Comparison of ENCODE assay signal across 20 cellular contexts in genomic region chr6:136520520-136520919, GRCh38. TPM values are rescaled to one million over a fixed set of nuclear protein-coding genes. Genes with fewer than 3 reads are reported as not detected.
DNase-seq lines count a peak whose midpoint lies in the region; ATAC-seq and TF ChIP-seq lines count a peak whose summit lies in the region.
"Had no signal": no experiment of that assay in that cellular context is flagged by ENCODE, and none has a peak within 500 bp of the region (broad histone marks: within the 10 kb centered on the region; RNA-seq: fewer than 3 reads in every experiment).

No MANE protein-coding gene starts in this region.

- H3K36me3 ChIP-seq in esophagus muscularis mucosa (no peaks in the 10 kb centered on the region), smooth muscle cell (ENCODE audit: low read depth) (no peaks in the 10 kb centered on the region)

- intact Hi-C loops in esophagus muscularis mucosa (cut with DNase I), result no loop called here

- 90% methylated on average over 3 of the region's 3 CpGs for WGBS in esophagus muscularis mucosa
- 92% methylated on average over 3 of the region's 3 CpGs for WGBS in smooth muscle cell (ENCODE audit: low lambda C conversion rate)

- ATAC-seq in GM21786 (IDR thresholded peaks at IDR 0.05; ENCODE audit: unreplicated experiment), result no peak
- ATAC-seq: Right ventricle myocardium inferior had no signal

- H2AFZ ChIP-seq in smooth muscle cell (ENCODE audit: low read depth), result no peak overlapping the region

- H3K4me3 ChIP-seq in esophagus muscularis mucosa (no peak overlapping the region), smooth muscle cell (no peak overlapping the region)
- H3K4me3 ChIP-seq: SK-N-MC had no signal

- in situ Hi-C loops in KBM-7 (cut with MboI; ENCODE audit: low pct_unique_long_range_greater_than_20kb, low sequenced_read_pairs), result no loop called here

- no peak overlapping the region for H3K4me2 ChIP-seq in smooth muscle cell

- peak; percentile 87 for DNase-seq in NCI-H69 (lab: John Stamatoyannopoulos, UW)
- DNase-seq in caudate nucleus (lab: John Stamatoyannopoulos, UW), result peak in 1 of 61 donors; percentile 18
- peak; percentile 37 for DNase-seq in esophagus muscularis mucosa (ENCODE audit: extremely low spot score)
- peak; percentile 17 for DNase-seq in retina
- DNase-seq in smooth muscle cell (lab: John Stamatoyannopoulos, UW; ENCODE audit: unreplicated experiment), result no peak
- DNase-seq in KBM-7, result no peak
- DNase-seq in osteocyte (ENCODE audit: extremely low spot score, unreplicated experiment), result no peak
- DNase-seq: Caco-2; CD4-positive, CD25-positive, alpha-beta regulatory T cell; EL; H7; Kasumi-1; MM.1S; NCI-H1105 treated with DMSO at 0.1 percent for 48 hours; NCI-H1694 treated with DMSO at 0.1 percent for 48 hours; NCI-H446 treated with DMSO at 0.1 percent for 48 hours had no signal

- no peak for TF ChIP-seq POLR2A in esophagus muscularis mucosa (IDR thresholded peaks at IDR 0.05; ENCODE audit: low read depth)

- H3K9me3 Mint-ChIP-seq in osteocyte (ENCODE audit: unreplicated experiment), result no peaks in the 10 kb centered on the region
- H3K9me3 Mint-ChIP-seq: CD4-positive, CD25-positive, alpha-beta regulatory T cell had no signal

- H3K27ac Mint-ChIP-seq in osteocyte (ENCODE audit: unreplicated experiment), result no peak overlapping the region
- H3K27ac Mint-ChIP-seq: B cell had no signal

- H3K27me3 ChIP-seq in esophagus muscularis mucosa (no peaks in the 10 kb centered on the region), smooth muscle cell (ENCODE audit: low read depth) (no peaks in the 10 kb centered on the region)

- H3K36me3 Mint-ChIP-seq in osteocyte (ENCODE audit: unreplicated experiment), result no peaks in the 10 kb centered on the region
- H3K36me3 Mint-ChIP-seq: CD4-positive, CD25-positive, alpha-beta regulatory T cell had no signal

- no peaks in the 10 kb centered on the region for H3K4me1 Mint-ChIP-seq in osteocyte (ENCODE audit: unreplicated experiment)

- H3K4me1 ChIP-seq in esophagus muscularis mucosa (no peaks in the 10 kb centered on the region), smooth muscle cell (ENCODE audit: low read depth) (peaks cover 5% of the 10 kb centered on the region)

- no peaks in the 10 kb centered on the region for H3F3A ChIP-seq in smooth muscle cell (ENCODE audit: low read depth)

- TF ChIP-seq CTCF in esophagus muscularis mucosa (IDR thresholded peaks at IDR 0.05) (no peak), smooth muscle cell (IDR thresholded peaks at IDR 0.05; ENCODE audit: borderline replicate concordance, insufficient read depth, poor library complexity, severe bottlenecking) (no peak), osteocyte (IDR thresholded peaks at IDR 0.05) (no peak)

- H4K20me1 ChIP-seq in smooth muscle cell (ENCODE audit: low read depth), result no peaks in the 10 kb centered on the region

- no peak overlapping the region for H3K9ac ChIP-seq in smooth muscle cell (ENCODE audit: low read depth)

- H3K4me3 Mint-ChIP-seq in osteocyte (ENCODE audit: unreplicated experiment), result no peak overlapping the region
- H3K4me3 Mint-ChIP-seq: B cell; CD4-positive, CD25-positive, alpha-beta regulatory T cell had no signal

- H3K27me3 Mint-ChIP-seq in osteocyte (ENCODE audit: unreplicated experiment), result peaks cover 41% of the 10 kb centered on the region

- no peak for TF ChIP-seq EP300 in esophagus muscularis mucosa (IDR thresholded peaks at IDR 0.05)

- H3K9me3 ChIP-seq in esophagus muscularis mucosa (no peaks in the 10 kb centered on the region), smooth muscle cell (replicated peaks; ENCODE audit: low read depth) (no peaks in the 10 kb centered on the region)
- H3K9me3 ChIP-seq: Caco-2 had no signal

- peak overlapping the region; percentile 26 for H3K27ac ChIP-seq in caudate nucleus (ENCODE audit: low read depth, low read length)
- no peak overlapping the region for H3K27ac ChIP-seq in esophagus muscularis mucosa (replicated peaks in 1 of 4)
- H3K27ac ChIP-seq in smooth muscle cell (ENCODE audit: low read depth), result no peak overlapping the region
- H3K27ac ChIP-seq: SK-N-MC had no signal

- no peaks in the 10 kb centered on the region for H3K79me2 ChIP-seq in smooth muscle cell (ENCODE audit: low read depth)

RNA-seq across cellular contexts. Expression of gene MAP7, which starts 29.7 kb away (rescaled TPM):
- total RNA-seq in esophagus muscularis mucosa, result 1 to 10 TPM; 1.7 to 2.9 (median 2.0) TPM
- total RNA-seq in smooth muscle cell, result 6.4 and 8.2 TPM in 2 replicates
- polyA plus RNA-seq in smooth muscle cell, result 1.6 and 8.9 TPM in 2 replicates
- 0.38 and 0.68 TPM in 2 replicates for total RNA-seq in osteocyte

Comparison
In these comparisons a context has a peak if more than half of its experiments do, and no peak if none do; other contexts are left out.
1. DNase-seq: peak in NCI-H69 (single experiment), esophagus muscularis mucosa (single experiment) and retina (single experiment); none in smooth muscle cell (single experiment), KBM-7 (single experiment) and osteocyte (single experiment).